In genomic region chr6:166851426-166851825, GRCh38 we compare ENCODE assay signal across 26 cellular contexts.
"Had no signal": no experiment of that assay in that cellular context is flagged by ENCODE, and none has a peak within 500 bp of the region (broad histone marks: within the 10 kb centered on the region; RNA-seq: fewer than 3 reads in every experiment).

No MANE protein-coding gene starts in this region.

- H3K27me3 Mint-ChIP-seq: activated CD4-positive, alpha-beta memory T cell treated with anti-CD3 and anti-CD28 coated beads for 36 hours; activated CD4-positive, alpha-beta T cell treated with anti-CD3 and anti-CD28 coated beads for 36 hours; activated naive CD8-positive, alpha-beta T cell; activated naive CD8-positive, alpha-beta T cell treated with anti-CD3 and anti-CD28 coated beads, Interleukin-2, amount 50 U/mL, for 24 hours had no signal

- ATAC-seq: activated CD4-positive, alpha-beta T cell treated with anti-CD3 and anti-CD28 coated beads for 36 hours; activated naive CD8-positive, alpha-beta T cell treated with anti-CD3 and anti-CD28 coated beads, Interleukin-2, amount 50 U/mL, for 24 hours; activated T-cell treated with anti-CD3 and anti-CD28 coated beads, Interleukin-2, amount 50 U/mL, for 4 hours; Panc1 had no signal

- H3K36me3 Mint-ChIP-seq: activated naive CD4-positive, alpha-beta T cell treated with anti-CD3 and anti-CD28 coated beads, Interleukin-2, amount 10 ng/mL, durations not matched to agents 7 days and 5 days; activated naive CD8-positive, alpha-beta T cell had no signal

- H3K4me1 ChIP-seq: SJCRH30 had no signal

- H3K4me3 ChIP-seq: cardiac muscle cell, SJCRH30, SK-N-MC had no signal

- H3K9ac ChIP-seq: KMS-11 had no signal

- H3K9me3 Mint-ChIP-seq: activated T-helper 1 cell treated with anti-CD3 and anti-CD28 coated beads, Interleukin-12 subunit alpha, Interleukin-12 subunit beta, Interleukin-2, Interleukin-4 antibody, amounts not matched to agents 30 ng/mL and 10 ng/mL and 1 ng/mL, durations not matched to agents 14 hours and 24 hours and 36 hours; T-helper 1 cell treated with Interleukin-12 subunit alpha and Interleukin-12 subunit beta and Interleukin-4 antibody, amounts not matched to agents 30 μg/mL and 1 μg/mL, for 36 hours; T-helper 2 cell treated with Interferon-gamma antibody and Interleukin-4, amounts not matched to agents 5 μg/mL and 100 μg/mL, for 36 hours had no signal

- H3K4me3 Mint-ChIP-seq: activated CD4-positive, alpha-beta memory T cell treated with anti-CD3 and anti-CD28 coated beads for 36 hours; activated CD4-positive, alpha-beta T cell treated with anti-CD3 and anti-CD28 coated beads for 36 hours; activated naive CD4-positive, alpha-beta T cell treated with anti-CD3 and anti-CD28 coated beads, Interleukin-2, amount 10 ng/mL, durations not matched to agents 7 days and 5 days; activated naive CD8-positive, alpha-beta T cell; activated naive CD8-positive, alpha-beta T cell treated with anti-CD3 and anti-CD28 coated beads, Interleukin-2, amount 50 U/mL, for 24 hours; activated T-cell treated with anti-CD3 and anti-CD28 coated beads, Interleukin-2, amount 50 U/mL, for 4 hours; activated T-helper 1 cell treated with anti-CD3 and anti-CD28 coated beads, Interleukin-12 subunit alpha, Interleukin-12 subunit beta, Interleukin-2, Interleukin-4 antibody, amounts not matched to agents 30 ng/mL and 10 ng/mL and 1 ng/mL, durations not matched to agents 14 hours and 24 hours and 36 hours; T-helper 1 cell treated with Interleukin-12 subunit alpha and Interleukin-12 subunit beta and Interleukin-4 antibody, amounts not matched to agents 30 μg/mL and 1 μg/mL, for 36 hours; T-helper 2 cell treated with Interferon-gamma antibody and Interleukin-4, amounts not matched to agents 5 μg/mL and 100 μg/mL, for 36 hours had no signal

- H3K36me3 ChIP-seq: cardiac muscle cell, SJCRH30 had no signal

- H3K4me2 ChIP-seq: KMS-11 had no signal

- H3K9me3 ChIP-seq: SJCRH30 had no signal

- H3K27ac ChIP-seq: cardiac muscle cell, KMS-11, SJCRH30, SK-N-MC had no signal

- H3K27ac Mint-ChIP-seq: activated CD4-positive, alpha-beta memory T cell treated with anti-CD3 and anti-CD28 coated beads for 36 hours; activated CD4-positive, alpha-beta T cell treated with anti-CD3 and anti-CD28 coated beads for 36 hours; activated naive CD4-positive, alpha-beta T cell treated with anti-CD3 and anti-CD28 coated beads, Interleukin-2, amount 10 ng/mL, durations not matched to agents 7 days and 5 days; activated naive CD8-positive, alpha-beta T cell; activated naive CD8-positive, alpha-beta T cell treated with anti-CD3 and anti-CD28 coated beads, Interleukin-2, amount 50 U/mL, for 24 hours; activated T-helper 1 cell treated with anti-CD3 and anti-CD28 coated beads, Interleukin-12 subunit alpha, Interleukin-12 subunit beta, Interleukin-2, Interleukin-4 antibody, amounts not matched to agents 30 ng/mL and 10 ng/mL and 1 ng/mL, durations not matched to agents 14 hours and 24 hours and 36 hours; T-helper 1 cell treated with Interleukin-12 subunit alpha and Interleukin-12 subunit beta and Interleukin-4 antibody, amounts not matched to agents 30 μg/mL and 1 μg/mL, for 36 hours; T-helper 2 cell treated with Interferon-gamma antibody and Interleukin-4, amounts not matched to agents 5 μg/mL and 100 μg/mL, for 36 hours had no signal

- H3K27me3 ChIP-seq: cardiac muscle cell had no signal

- DNase-seq: activated CD4-positive, alpha-beta memory T cell treated with anti-CD3 and anti-CD28 coated beads for 36 hours; activated CD4-positive, alpha-beta T cell treated with anti-CD3 and anti-CD28 coated beads for 36 hours; activated CD4-positive, alpha-beta T cell treated with anti-CD3 and anti-CD28 coated beads, Interleukin-2, amount 50 U/mL, for 1 hour; activated CD8-positive, alpha-beta memory T cell treated with anti-CD3 and anti-CD28 coated beads, Interleukin-2, amount 50 U/mL, for 4 hours; activated naive CD4-positive, alpha-beta T cell treated with anti-CD3 and anti-CD28 coated beads, Interleukin-2, amount 10 ng/mL, durations not matched to agents 7 days and 5 days; activated naive CD8-positive, alpha-beta T cell treated with anti-CD3 and anti-CD28 coated beads, Interleukin-2, amount 50 U/mL, for 24 hours; activated T-cell treated with anti-CD3 and anti-CD28 coated beads for 4 hours; activated T-cell treated with anti-CD3 and anti-CD28 coated beads, Interleukin-2, amount 50 U/mL, for 4 hours; MM.1S; MV-4-11; NCI-H1092; NCI-H1436 treated with DMSO at 0.1 percent for 48 hours; NCI-H1694 treated with DMSO at 0.1 percent for 48 hours; NCI-H2029; NCI-H345; NCI-H524 treated with DMSO at 0.1 percent for 48 hours; SHP77; SJCRH30 had no signal
